ENCODE assay signal across 11 cellular contexts in genomic region chr17:19162375-19163216, GRCh38. TPM values are rescaled to one million over a fixed set of nuclear protein-coding genes. Genes with fewer than 3 reads are reported as not detected.
A peak's percentile ranks its signal among the peaks of the same experiment; 100 is the strongest.
DNase-seq lines count a peak whose midpoint lies in the region; ATAC-seq and TF ChIP-seq lines count a peak whose summit lies in the region.
"Not testable (repeated sequence)": the region's sequence is repeated elsewhere in the genome, so short reads cannot be mapped to it uniquely, and the experiment has no call there.
"Had no signal": no experiment of that assay in that cellular context is flagged by ENCODE, and none has a peak within 500 bp of the region (broad histone marks: within the 10 kb centered on the region; RNA-seq: fewer than 3 reads in every experiment).

No MANE protein-coding gene starts in this region.

- not testable (repeated sequence) for BruUV-seq in IMR-90 (replicated peaks; lab: Mats Ljungman, UMichigan)

- H3K9ac ChIP-seq in IMR-90 (ENCODE audit: low read depth, low read length), result not testable (repeated sequence)

- CTCF ChIA-PET in IMR-90 (lab: Yijun Ruan, JAX); activated B cell treated with CpG ODN at 0.5 μM for 24 hours (lab: Charles Lee): not testable (repeated sequence)

- not testable (repeated sequence) for TF ChIP-seq RAD21 in IMR-90 (IDR thresholded peaks at IDR 0.05; ENCODE audit: low read length)

- intact Hi-C loops in IMR-90 (cut with micrococcal nuclease); activated B cell treated with CpG ODN at 0.5 μM for 24 hours (cut with micrococcal nuclease); left colon (cut with DNase I, micrococcal nuclease); gastrocnemius medialis (cut with DNase I; ENCODE audit: low total_unique reads); aorta (cut with DNase I): not testable (repeated sequence)

- H3K14ac ChIP-seq in IMR-90 (replicated peaks; ENCODE audit: low read depth, low read length), result not testable (repeated sequence)

- not testable (repeated sequence) for H4K8ac ChIP-seq in IMR-90 (ENCODE audit: low read depth in 2 of 2, low read length in 2 of 2)

- H2AK9ac ChIP-seq in IMR-90 (replicated peaks; ENCODE audit: low read depth, low read length, poor library complexity), result not testable (repeated sequence)

- H4K5ac ChIP-seq in IMR-90 (ENCODE audit: low read depth, low read length), result not testable (repeated sequence)

- H3K4me1 ChIP-seq in IMR-90 (ENCODE audit: control insufficient read depth, insufficient read depth, low read length); foreskin keratinocyte; gastrocnemius medialis; aorta (ENCODE audit: control insufficient read depth in 1 of 2, insufficient read depth in 2 of 2, low read length in 2 of 2): not testable (repeated sequence)

- POLR2A ChIA-PET in IMR-90 (lab: Charles Lee; ENCODE audit: unreplicated experiment); activated B cell treated with CpG ODN at 0.5 μM for 24 hours (lab: Charles Lee): not testable (repeated sequence)

- not testable (repeated sequence) for H3K23ac ChIP-seq in IMR-90 (ENCODE audit: low read depth, low read length)

- H2BK5ac ChIP-seq in IMR-90 (ENCODE audit: low read depth, low read length, poor library complexity, severe bottlenecking), result not testable (repeated sequence)

- H3K36me3 Mint-ChIP-seq in activated B cell treated with CpG ODN at 0.5 μM for 24 hours (ENCODE audit: low read depth); activated naive CD4-positive, alpha-beta T cell treated with anti-CD3 and anti-CD28 coated beads, Interleukin-2, amount 50 U/mL, for 72 hours; naive B cell: not testable (repeated sequence)

- not testable (repeated sequence) for H3K9me3 Mint-ChIP-seq in activated B cell treated with CpG ODN at 0.5 μM for 24 hours; activated naive CD4-positive, alpha-beta T cell treated with anti-CD3 and anti-CD28 coated beads, Interleukin-2, amount 50 U/mL, for 72 hours; naive B cell

- not testable (repeated sequence) for H2BK120ac ChIP-seq in IMR-90 (ENCODE audit: low read depth, low read length)

- not testable (repeated sequence) for H3K27me3 Mint-ChIP-seq in activated B cell treated with CpG ODN at 0.5 μM for 24 hours, naive B cell

- dilution Hi-C loops in IMR-90 (cut with HindIII; ENCODE audit: low sequenced_read_pairs, unreplicated experiment), result not testable (repeated sequence)

- H3K9me3 ChIP-seq in IMR-90 (ENCODE audit: control insufficient read depth, insufficient read depth, low read length); gastrocnemius medialis; aorta (ENCODE audit: control insufficient read depth, low read length): not testable (repeated sequence)

- H3K4me3 ChIP-seq in IMR-90 (ENCODE audit: insufficient read depth, low read depth, low read length); gastrocnemius medialis; aorta (ENCODE audit: low read length in 2 of 2): not testable (repeated sequence)

- H4K20me1 ChIP-seq in IMR-90 (ENCODE audit: insufficient read depth, low read length), result not testable (repeated sequence)

- not testable (repeated sequence) for H3K27ac Mint-ChIP-seq in activated B cell treated with CpG ODN at 0.5 μM for 24 hours; activated naive CD4-positive, alpha-beta T cell treated with anti-CD3 and anti-CD28 coated beads, Interleukin-2, amount 50 U/mL, for 72 hours; naive B cell

- H3K4me2 ChIP-seq in IMR-90 (ENCODE audit: low read depth, low read length), result not testable (repeated sequence)

- not testable (repeated sequence) for H3K4ac ChIP-seq in IMR-90 (ENCODE audit: low read depth, low read length)

- not testable (repeated sequence) for H2BK15ac ChIP-seq in IMR-90 (ENCODE audit: low read depth, low read length)

- not testable (repeated sequence) for H3K56ac ChIP-seq in IMR-90 (ENCODE audit: extremely low read depth, insufficient read depth, low read length)

- not testable (repeated sequence) for H2AFZ ChIP-seq in IMR-90 (replicated peaks; ENCODE audit: low read length, poor library complexity)

- not testable (repeated sequence) for H3K36me3 ChIP-seq in IMR-90 (ENCODE audit: control insufficient read depth, insufficient read depth, low read length); gastrocnemius medialis; aorta (ENCODE audit: control insufficient read depth in 1 of 2, insufficient read depth in 2 of 2, low read length in 1 of 2)

- in situ Hi-C loops in IMR-90 (cut with MboI; ENCODE audit: low sequenced_read_pairs); gastrocnemius medialis (cut with MboI; ENCODE audit: low sequenced_read_pairs in 4 of 4): not testable (repeated sequence)

- not testable (repeated sequence) for TF ChIP-seq POLR2A in IMR-90 (IDR thresholded peaks at IDR 0.05; ENCODE audit: low read depth, low read length); gastrocnemius medialis (IDR thresholded peaks at IDR 0.05)

- H4K91ac ChIP-seq in IMR-90 (ENCODE audit: insufficient read depth, low read depth, low read length), result not testable (repeated sequence)

- WGBS in IMR-90 (ENCODE audit: extremely low coverage in 2 of 2, insufficient read length in 1 of 2), 2 experiments, result no CpG with 5 or more reads among the region's 71 CpGs
- WGBS in aorta, 2 donors, result no CpG with 5 or more reads among the region's 71 CpGs

- not testable (repeated sequence) for H3K9me1 ChIP-seq in IMR-90 (ENCODE audit: insufficient read depth, low read length)

- not testable (repeated sequence) for TF ChIP-seq CTCF in IMR-90 (conservative IDR thresholded peaks at IDR 0.05; ENCODE audit: low read depth, low read length); activated B cell treated with CpG ODN at 0.5 μM for 24 hours (IDR thresholded peaks at IDR 0.05); foreskin keratinocyte (conservative IDR thresholded peaks at IDR 0.05); gastrocnemius medialis (IDR thresholded peaks at IDR 0.05 in 4 of 5, conservative IDR thresholded peaks at IDR 0.05 in 1 of 5)

- not testable (repeated sequence) for H2AK5ac ChIP-seq in IMR-90 (ENCODE audit: low read depth, low read length)

- not testable (repeated sequence) for H3K4me1 Mint-ChIP-seq in activated B cell treated with CpG ODN at 0.5 μM for 24 hours, naive B cell

- H3K27me3 ChIP-seq in IMR-90 (ENCODE audit: control insufficient read depth, insufficient read depth, low read length); foreskin keratinocyte; gastrocnemius medialis; aorta (ENCODE audit: control insufficient read depth in 1 of 2, insufficient read depth in 2 of 2, low read length in 1 of 2): not testable (repeated sequence)

- H3K18ac ChIP-seq in IMR-90 (ENCODE audit: low read depth, low read length), result not testable (repeated sequence)

- not testable (repeated sequence) for DNase-seq in IMR-90; activated B cell treated with CpG ODN at 0.5 μM for 24 hours; activated naive CD4-positive, alpha-beta T cell treated with anti-CD3 and anti-CD28 coated beads, Interleukin-2, amount 50 U/mL, for 72 hours (ENCODE audit: low spot score in 2 of 2); foreskin keratinocyte; left colon; naive B cell; gastrocnemius medialis; aorta

- ATAC-seq in IMR-90 (ENCODE audit: low read depth) (peak; percentile 83), activated B cell treated with CpG ODN at 0.5 μM for 24 hours (ENCODE audit: low read depth) (peak; percentile 54), foreskin keratinocyte (peak; percentile 66), left colon (peak; percentile 76), naive B cell (ENCODE audit: low read depth in 2 of 2) (peak; percentile 57 to 58), gastrocnemius medialis (peak; percentile 65 to 73), aorta (ENCODE audit: low FRiP score) (peak; percentile 89)
- ATAC-seq in activated naive CD4-positive, alpha-beta T cell treated with anti-CD3 and anti-CD28 coated beads, Interleukin-2, amount 50 U/mL, for 72 hours, result peak; percentile 30 to 41

- H3K79me1 ChIP-seq in IMR-90 (ENCODE audit: low read depth in 1 of 2, low read length in 2 of 2), result not testable (repeated sequence)

- not testable (repeated sequence) for H3K27ac ChIP-seq in IMR-90 (ENCODE audit: insufficient read depth, low read length); foreskin keratinocyte; gastrocnemius medialis; aorta (ENCODE audit: low read depth in 1 of 2, low read length in 2 of 2)

- not testable (repeated sequence) for H2BK20ac ChIP-seq in IMR-90 (ENCODE audit: low read depth, low read length)

- not testable (repeated sequence) for H3K4me3 Mint-ChIP-seq in activated B cell treated with CpG ODN at 0.5 μM for 24 hours, naive B cell

RNA-seq across cellular contexts. Expression of gene GRAPL, which starts 35.2 kb away (rescaled TPM):
- total RNA-seq in IMR-90 (2012; rRNA removed), result not detected in 2 replicates
- polyA plus RNA-seq in IMR-90 (2012; rRNA removed), result not detected in 2 replicates
- polyA plus RNA-seq in IMR-90 (2012; cell fraction: cytosol; rRNA removed), result not detected in 2 replicates
- polyA plus RNA-seq in IMR-90 (2012; cell fraction: nucleus; rRNA removed; ENCODE audit: low replicate concordance), result 0.37 and 0.71 TPM in 2 replicates
- total RNA-seq in activated B cell treated with CpG ODN at 0.5 μM for 24 hours, result 54.5 and 59.0 TPM in 2 replicates
- total RNA-seq in activated naive CD4-positive, alpha-beta T cell treated with anti-CD3 and anti-CD28 coated beads, Interleukin-2, amount 50 U/mL, for 72 hours, result 1 to 10 TPM; 8.1 to 9.4 TPM
- total RNA-seq in foreskin keratinocyte, result not detected in 2 replicates
- polyA plus RNA-seq in foreskin keratinocyte, result not detected in 2 replicates
- total RNA-seq in left colon, result 1 to 10 TPM; 1.4 to 1.8 TPM
- 1 to 10 TPM in 5 of 6 donors, not detected in 1; 3.5 to 7.2 (median 4.4) TPM for polyA plus RNA-seq in naive B cell (ENCODE audit: low read depth in 6 of 6)
- 1 to 10 TPM in 1 of 4 donors, not detected in 3; 1.2 TPM for total RNA-seq in gastrocnemius medialis
- 1 to 10 TPM; 6.3 to 6.6 TPM for total RNA-seq in aorta
- polyA plus RNA-seq in aorta, result not detected
- total RNA-seq: H7, NCI-H460 had no signal
- polyA plus RNA-seq: AG04450 had no signal

Comparison
In these comparisons a context has a peak if more than half of its experiments do, and no peak if none do; other contexts are left out.
1. ATAC-seq: peak in every context shown above with its lines; median percentile 89 in aorta; 83 in IMR-90; 76 in left colon; 69 in gastrocnemius medialis; 66 in foreskin keratinocyte; 58 in naive B cell; 54 in activated B cell treated with CpG ODN at 0.5 μM for 24 hours; 36 in activated naive CD4-positive, alpha-beta T cell treated with anti-CD3 and anti-CD28 coated beads, Interleukin-2, amount 50 U/mL, for 72 hours.